ENCODE assay signal across 6 cellular contexts in genomic region chr22:19143967-19144400, GRCh38. TPM values are rescaled to one million over a fixed set of nuclear protein-coding genes. Genes with fewer than 3 reads are reported as not detected.
DNase-seq lines count a peak whose midpoint lies in the region; ATAC-seq and TF ChIP-seq lines count a peak whose summit lies in the region.

No MANE protein-coding gene starts in this region.

- H3K36me3 ChIP-seq in hepatocyte (replicated peaks; ENCODE audit: insufficient read depth, low read depth) (no peaks in the 10 kb centered on the region), testis (ENCODE audit: low read depth, missing control alignments) (no peaks in the 10 kb centered on the region)

- no peaks in the 10 kb centered on the region for H3K4me1 ChIP-seq in hepatocyte (ENCODE audit: insufficient read depth)
- H3K4me1 ChIP-seq in testis: peaks cover 7% of the 10 kb centered on the region

- H3K79me2 ChIP-seq in hepatocyte: peaks cover 12% of the 10 kb centered on the region

- no peak for TF ChIP-seq POLR2A in testis (IDR thresholded peaks at IDR 0.05)

- peak overlapping the region; percentile 57 for H3K4me3 ChIP-seq in hepatocyte
- H3K4me3 ChIP-seq in testis: peak overlapping the region; percentile 78 to 87

- no peak for TF ChIP-seq CTCF in hepatocyte (IDR thresholded peaks at IDR 0.05; ENCODE audit: poor library complexity)
- TF ChIP-seq CTCF in testis (IDR thresholded peaks at IDR 0.05): no peak

- H3K4me2 ChIP-seq in hepatocyte: peak overlapping the region; percentile 85

- no peaks in the 10 kb centered on the region for H3K9me3 Mint-ChIP-seq in T-helper 1 cell treated with Interleukin-12 subunit alpha and Interleukin-12 subunit beta and Interleukin-4 antibody, amounts not matched to agents 30 μg/mL and 1 μg/mL, for 36 hours

- DNase-seq in hepatocyte (ENCODE audit: low spot score) (no peak), testis (no peak)

- H3K9me2 ChIP-seq in hepatocyte (replicated peaks; ENCODE audit: insufficient read depth): no peaks in the 10 kb centered on the region

- H3K27ac ChIP-seq in hepatocyte: peak overlapping the region; percentile 51
- peak overlapping the region; percentile 34 to 70 for H3K27ac ChIP-seq in testis

- ATAC-seq in GM19324 (IDR thresholded peaks at IDR 0.05; ENCODE audit: low FRiP score, unreplicated experiment) (peak; percentile 3), GM19455 (IDR thresholded peaks at IDR 0.05; ENCODE audit: unreplicated experiment) (no peak), GM19452 (IDR thresholded peaks at IDR 0.05; ENCODE audit: unreplicated experiment) (no peak)

- WGBS in hepatocyte (ENCODE audit: low lambda C conversion rate, missing lambda C conversion rate): 10% methylated on average over 17 of the region's 17 CpGs
- 3% methylated on average over 17 of the region's 17 CpGs for WGBS in testis, 2 donors

- H4K20me1 ChIP-seq in hepatocyte (ENCODE audit: insufficient read depth, poor library complexity, severe bottlenecking): no peaks in the 10 kb centered on the region

- peak overlapping the region; percentile 52 for H2AFZ ChIP-seq in hepatocyte

- peaks cover 26% of the 10 kb centered on the region for H3K27me3 Mint-ChIP-seq in T-helper 1 cell treated with Interleukin-12 subunit alpha and Interleukin-12 subunit beta and Interleukin-4 antibody, amounts not matched to agents 30 μg/mL and 1 μg/mL, for 36 hours (ENCODE audit: low read depth)

- H3K4me1 Mint-ChIP-seq in T-helper 1 cell treated with Interleukin-12 subunit alpha and Interleukin-12 subunit beta and Interleukin-4 antibody, amounts not matched to agents 30 μg/mL and 1 μg/mL, for 36 hours (ENCODE audit: low read depth): peaks cover 13% of the 10 kb centered on the region

- H3K27me3 ChIP-seq in hepatocyte: peaks cover 29% of the 10 kb centered on the region
- no peaks in the 10 kb centered on the region for H3K27me3 ChIP-seq in testis

- H3K9me3 ChIP-seq in hepatocyte (ENCODE audit: low read depth) (no peaks in the 10 kb centered on the region), testis (no peaks in the 10 kb centered on the region)

- intact Hi-C loops in testis (cut with DNase I; ENCODE audit: low total_unique reads): no loop called here

- peak overlapping the region; percentile 97 for H3K4me3 Mint-ChIP-seq in T-helper 1 cell treated with Interleukin-12 subunit alpha and Interleukin-12 subunit beta and Interleukin-4 antibody, amounts not matched to agents 30 μg/mL and 1 μg/mL, for 36 hours

- H3K27ac Mint-ChIP-seq in T-helper 1 cell treated with Interleukin-12 subunit alpha and Interleukin-12 subunit beta and Interleukin-4 antibody, amounts not matched to agents 30 μg/mL and 1 μg/mL, for 36 hours: peak overlapping the region; percentile 96

- H3K36me3 Mint-ChIP-seq in T-helper 1 cell treated with Interleukin-12 subunit alpha and Interleukin-12 subunit beta and Interleukin-4 antibody, amounts not matched to agents 30 μg/mL and 1 μg/mL, for 36 hours (ENCODE audit: low read depth): peaks cover 4% of the 10 kb centered on the region

RNA-seq across cellular contexts. Expression of gene ESS2, which starts 0.5 kb away (rescaled TPM):
- total RNA-seq in hepatocyte: 7.6 and 9.0 TPM in 2 replicates
- 11.4 and 11.7 TPM in 2 replicates for polyA plus RNA-seq in hepatocyte
- total RNA-seq in testis: 10 to 100 TPM; 27.4 to 38.0 TPM
- 42.9 TPM for polyA plus RNA-seq in testis (ENCODE audit: insufficient read depth, low read depth, low replicate concordance)

RNA-seq across cellular contexts. Expression of gene GSC2, which starts 6.1 kb away (rescaled TPM):
- total RNA-seq in hepatocyte (not detected in 2 replicates), testis (10 to 100 TPM; 15.3 to 16.0 TPM)
- polyA plus RNA-seq in hepatocyte (not detected in 2 replicates), testis (ENCODE audit: insufficient read depth, low read depth, low replicate concordance) (2.3 TPM)

RNA-seq across cellular contexts. Expression of gene TSSK2, which starts 12.9 kb away (rescaled TPM):
- not detected in 2 replicates for total RNA-seq in hepatocyte
- polyA plus RNA-seq in hepatocyte: not detected in 2 replicates
- 100 to 1,000 TPM in 1 of 2 donors, 10 to 100 TPM in 1; 66.0 to 188 TPM for total RNA-seq in testis
- polyA plus RNA-seq in testis (ENCODE audit: insufficient read depth, low read depth, low replicate concordance): 205 TPM

RNA-seq across cellular contexts. Expression of gene DGCR2, which starts 21.8 kb away (rescaled TPM):
- total RNA-seq in hepatocyte: 45.2 and 61.5 TPM in 2 replicates
- 62.4 and 67.2 TPM in 2 replicates for polyA plus RNA-seq in hepatocyte
- 100 to 1,000 TPM in 1 of 2 donors, 10 to 100 TPM in 1; 89.5 to 106 TPM for total RNA-seq in testis
- 64.6 TPM for polyA plus RNA-seq in testis (ENCODE audit: insufficient read depth, low read depth, low replicate concordance)

RNA-seq across cellular contexts. Expression of gene SLC25A1, which starts 34.6 kb away (rescaled TPM):
- total RNA-seq in hepatocyte: 162 and 187 TPM in 2 replicates
- polyA plus RNA-seq in hepatocyte: 395 and 422 TPM in 2 replicates
- total RNA-seq in testis: 10 to 100 TPM; 61.7 to 64.9 TPM
- polyA plus RNA-seq in testis (ENCODE audit: insufficient read depth, low read depth, low replicate concordance): 56.0 TPM

Comparison
In these comparisons a context has a peak if more than half of its experiments do, and no peak if none do; other contexts are left out.
1. RNA of gene GSC2, which starts 6.1 kb away (total RNA-seq): 15.3 to 16.0 TPM in testis; not detected in hepatocyte; every median in the first group is over 10 times any median in the second.
2. RNA of gene TSSK2, which starts 12.9 kb away (total RNA-seq): 66.0 to 188 TPM in testis; not detected in hepatocyte; every median in the first group is over 10 times any median in the second.